In genomic region chr4:152983221-152983620, GRCh38 we compare ENCODE assay signal across 15 cellular contexts. TPM values are rescaled to one million over a fixed set of nuclear protein-coding genes. Genes with fewer than 3 reads are reported as not detected.
DNase-seq lines count a peak whose midpoint lies in the region; ATAC-seq, FAIRE-seq and TF ChIP-seq lines count a peak whose summit lies in the region.
"Had no signal": no experiment of that assay in that cellular context is flagged by ENCODE, and none has a peak within 500 bp of the region (broad histone marks: within the 10 kb centered on the region; RNA-seq: fewer than 3 reads in every experiment).

No MANE protein-coding gene starts in this region.

- H3K4me3 ChIP-seq in GM23338, result no peak overlapping the region
- no peak overlapping the region for H3K4me3 ChIP-seq in neural progenitor cell
- H3K4me3 ChIP-seq: lower lobe of right lung, transverse colon had no signal

- no peak overlapping the region for H3K27ac ChIP-seq in GM23338 (ENCODE audit: low read depth)
- H3K27ac ChIP-seq in epithelial cell of prostate, result peak overlapping the region; percentile 43
- no peak overlapping the region for H3K27ac ChIP-seq in neural progenitor cell
- H3K27ac ChIP-seq: lower lobe of right lung, transverse colon had no signal

- TF ChIP-seq CTCF in GM23338 (conservative IDR thresholded peaks at IDR 0.05; ENCODE audit: low read depth in 2 of 2) (no peak), neural progenitor cell (IDR thresholded peaks at IDR 0.05) (no peak), glutamatergic neuron (IDR thresholded peaks at IDR 0.05; ENCODE audit: partially characterized antibody, unreplicated experiment) (no peak)

- H3K4me3 Mint-ChIP-seq in GM23338, result no peak overlapping the region
- H3K4me3 Mint-ChIP-seq in neural progenitor cell, result no peak overlapping the region
- no peak overlapping the region for H3K4me3 Mint-ChIP-seq in glutamatergic neuron (ENCODE audit: unreplicated experiment)
- H3K4me3 Mint-ChIP-seq: activated naive CD8-positive, alpha-beta T cell had no signal

- no peak overlapping the region for H3K9ac ChIP-seq in neural progenitor cell

- DNase-seq in GM23338 (ENCODE audit: low spot score) (peak; percentile 41), RCC 7860 (ENCODE audit: low spot score) (peak; percentile 27), epithelial cell of prostate (ENCODE audit: low read depth, low spot score) (no peak), neural progenitor cell (ENCODE audit: low spot score) (peak; percentile 42), SW480 (ENCODE audit: low spot score) (no peak), glutamatergic neuron (no peak)
- DNase-seq: activated T-cell treated with anti-CD3 and anti-CD28 coated beads, Interleukin-2, amount 50 U/mL, for 1 hour; lower lobe of right lung; NCI-H146; NCI-H510A; stimulated activated CD4-positive, alpha-beta T cell treated with anti-CD3 and anti-CD28 coated beads, Interleukin-4, amount 100 ng/mL, for 4 hours; transverse colon had no signal

- no peaks in the 10 kb centered on the region for H3K9me3 Mint-ChIP-seq in GM23338
- peaks cover 3% of the 10 kb centered on the region for H3K9me3 Mint-ChIP-seq in neural progenitor cell
- H3K9me3 Mint-ChIP-seq in glutamatergic neuron (ENCODE audit: unreplicated experiment), result peaks cover 3% of the 10 kb centered on the region

- FAIRE-seq in RCC 7860 (lab: Jason Lieb, UNC), result no peak

- H4K20me1 ChIP-seq in GM23338 (replicated peaks; ENCODE audit: insufficient read depth) (no peaks in the 10 kb centered on the region), neural progenitor cell (ENCODE audit: low read depth) (no peaks in the 10 kb centered on the region)

- H3K27ac Mint-ChIP-seq in GM23338 (no peak overlapping the region), neural progenitor cell (no peak overlapping the region), glutamatergic neuron (ENCODE audit: unreplicated experiment) (no peak overlapping the region)
- H3K27ac Mint-ChIP-seq: activated naive CD8-positive, alpha-beta T cell had no signal

- H3K79me2 ChIP-seq in GM23338 (replicated peaks; ENCODE audit: insufficient read depth) (no peaks in the 10 kb centered on the region), neural progenitor cell (ENCODE audit: low read depth) (no peaks in the 10 kb centered on the region)

- H3K9me2 ChIP-seq in GM23338 (ENCODE audit: insufficient read depth), result peaks cover 10% of the 10 kb centered on the region

- H3K36me3 ChIP-seq in GM23338 (ENCODE audit: insufficient read depth), result no peaks in the 10 kb centered on the region
- H3K36me3 ChIP-seq in neural progenitor cell, result no peaks in the 10 kb centered on the region
- H3K36me3 ChIP-seq: lower lobe of right lung, transverse colon had no signal

- ATAC-seq in GM23338, result peak; percentile 91
- ATAC-seq in HG03442 (IDR thresholded peaks at IDR 0.05; ENCODE audit: unreplicated experiment), result no peak
- ATAC-seq: esophagus mucosa, lower lobe of right lung had no signal

- peaks cover 10% of the 10 kb centered on the region for H3K4me1 ChIP-seq in GM23338 (ENCODE audit: insufficient read depth)
- peaks cover 24% of the 10 kb centered on the region for H3K4me1 ChIP-seq in neural progenitor cell
- H3K4me1 ChIP-seq: lower lobe of right lung, transverse colon had no signal

- H3K4me1 Mint-ChIP-seq in GM23338 (peaks cover 28% of the 10 kb centered on the region), neural progenitor cell (peaks cover 31% of the 10 kb centered on the region), glutamatergic neuron (ENCODE audit: low read depth, unreplicated experiment) (peaks cover 9% of the 10 kb centered on the region)

- H3K9me3 ChIP-seq in neural progenitor cell (ENCODE audit: low read depth), result no peaks in the 10 kb centered on the region
- H3K9me3 ChIP-seq: lower lobe of right lung, transverse colon had no signal

- H3K36me3 Mint-ChIP-seq in GM23338 (ENCODE audit: low read depth) (peaks cover 4% of the 10 kb centered on the region; the same call in 1 of the 3 replicates), neural progenitor cell (no peaks in the 10 kb centered on the region), glutamatergic neuron (ENCODE audit: unreplicated experiment) (no peaks in the 10 kb centered on the region)
- H3K36me3 Mint-ChIP-seq: activated naive CD8-positive, alpha-beta T cell had no signal

- H3K4me2 ChIP-seq in GM23338 (no peak overlapping the region), neural progenitor cell (no peak overlapping the region)

- 0 out of 2 replicates have a peak overlapping the region, but pooled peaks have one; percentile 24 for H2AFZ ChIP-seq in GM23338
- H2AFZ ChIP-seq in neural progenitor cell (replicated peaks), result no peak overlapping the region

- H3K27me3 ChIP-seq in GM23338 (ENCODE audit: insufficient read depth) (no peaks in the 10 kb centered on the region), neural progenitor cell (no peaks in the 10 kb centered on the region)
- H3K27me3 ChIP-seq: transverse colon had no signal

- H3K27me3 Mint-ChIP-seq in GM23338 (ENCODE audit: insufficient read depth, low read depth, poor library complexity), result peaks cover 12% of the 10 kb centered on the region
- peaks cover 11% of the 10 kb centered on the region for H3K27me3 Mint-ChIP-seq in neural progenitor cell (ENCODE audit: insufficient read depth, low read depth)
- H3K27me3 Mint-ChIP-seq in glutamatergic neuron (ENCODE audit: unreplicated experiment), result peaks cover 1% of the 10 kb centered on the region
- H3K27me3 Mint-ChIP-seq: activated naive CD8-positive, alpha-beta T cell had no signal

- H3F3A ChIP-seq in GM23338 (replicated peaks; ENCODE audit: low read depth), result no peaks in the 10 kb centered on the region
- H3F3A ChIP-seq in neural progenitor cell (ENCODE audit: low read depth), result no peaks in the 10 kb centered on the region

TF ChIP-seq in GM23338, 12 proteins besides CTCF, POLR2A, EP300 and RAD21:
- TF ChIP-seq, protein P1, sequence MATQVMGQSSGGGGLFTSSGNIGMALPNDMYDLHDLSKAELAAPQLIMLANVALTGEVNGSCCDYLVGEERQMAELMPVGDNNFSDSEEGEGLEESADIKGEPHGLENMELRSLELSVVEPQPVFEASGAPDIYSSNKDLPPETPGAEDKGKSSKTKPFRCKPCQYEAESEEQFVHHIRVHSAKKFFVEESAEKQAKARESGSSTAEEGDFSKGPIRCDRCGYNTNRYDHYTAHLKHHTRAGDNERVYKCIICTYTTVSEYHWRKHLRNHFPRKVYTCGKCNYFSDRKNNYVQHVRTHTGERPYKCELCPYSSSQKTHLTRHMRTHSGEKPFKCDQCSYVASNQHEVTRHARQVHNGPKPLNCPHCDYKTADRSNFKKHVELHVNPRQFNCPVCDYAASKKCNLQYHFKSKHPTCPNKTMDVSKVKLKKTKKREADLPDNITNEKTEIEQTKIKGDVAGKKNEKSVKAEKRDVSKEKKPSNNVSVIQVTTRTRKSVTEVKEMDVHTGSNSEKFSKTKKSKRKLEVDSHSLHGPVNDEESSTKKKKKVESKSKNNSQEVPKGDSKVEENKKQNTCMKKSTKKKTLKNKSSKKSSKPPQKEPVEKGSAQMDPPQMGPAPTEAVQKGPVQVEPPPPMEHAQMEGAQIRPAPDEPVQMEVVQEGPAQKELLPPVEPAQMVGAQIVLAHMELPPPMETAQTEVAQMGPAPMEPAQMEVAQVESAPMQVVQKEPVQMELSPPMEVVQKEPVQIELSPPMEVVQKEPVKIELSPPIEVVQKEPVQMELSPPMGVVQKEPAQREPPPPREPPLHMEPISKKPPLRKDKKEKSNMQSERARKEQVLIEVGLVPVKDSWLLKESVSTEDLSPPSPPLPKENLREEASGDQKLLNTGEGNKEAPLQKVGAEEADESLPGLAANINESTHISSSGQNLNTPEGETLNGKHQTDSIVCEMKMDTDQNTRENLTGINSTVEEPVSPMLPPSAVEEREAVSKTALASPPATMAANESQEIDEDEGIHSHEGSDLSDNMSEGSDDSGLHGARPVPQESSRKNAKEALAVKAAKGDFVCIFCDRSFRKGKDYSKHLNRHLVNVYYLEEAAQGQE (IDR thresholded peaks at IDR 0.05; ENCODE audit: unreplicated experiment), result peak; percentile 80
- no peak for TF ChIP-seq POLR2AphosphoS5 (IDR thresholded peaks at IDR 0.05; ENCODE audit: low read depth)
TF ChIP-seq in GM23338: peak in this region for 1.

RNA-seq across cellular contexts. Expression of gene FHDC1, which starts 47.1 kb away (rescaled TPM):
- total RNA-seq in GM23338 (2014; rRNA removed; shearing (Covaris generic)), result 21.6 and 22.8 TPM in 2 replicates
- polyA plus RNA-seq in GM23338 (2016; fragmentation: Nextera tagmentation; extraction: Ambion mirVana), result 9.1 and 9.5 TPM in 2 replicates
- total RNA-seq in neural progenitor cell (ENCODE audit: low replicate concordance) (3.0 and 4.8 TPM in 2 replicates), glutamatergic neuron (ENCODE audit: unreplicated experiment) (42.0 TPM)

Comparison
In these comparisons a context has a peak if more than half of its experiments do, and no peak if none do; other contexts are left out.
1. DNase-seq: peak in GM23338 (single experiment), RCC 7860 (single experiment) and neural progenitor cell (single experiment); none in epithelial cell of prostate (single experiment), SW480 (single experiment) and glutamatergic neuron (single experiment).